11 cellular contexts compared by ENCODE assay signal in genomic region chr9:16321461-16322119, GRCh38.
A peak's percentile ranks its signal among the peaks of the same experiment; 100 is the strongest.
DNase-seq lines count a peak whose midpoint lies in the region; ATAC-seq and TF ChIP-seq lines count a peak whose summit lies in the region.
"Had no signal": no experiment of that assay in that cellular context is flagged by ENCODE, and none has a peak within 500 bp of the region (broad histone marks: within the 10 kb centered on the region; RNA-seq: fewer than 3 reads in every experiment).

No MANE protein-coding gene starts in this region.

- no peaks in the 10 kb centered on the region for H3K36me3 Mint-ChIP-seq in neural crest cell (ENCODE audit: low read depth)

- H3K4me1 Mint-ChIP-seq in neural crest cell: peaks cover 36% of the 10 kb centered on the region

- H3K9me3 Mint-ChIP-seq in neural crest cell: no peaks in the 10 kb centered on the region

- TF ChIP-seq CTCF in neural crest cell (conservative IDR thresholded peaks at IDR 0.05): no peak
- no peak for TF ChIP-seq CTCF in GM13976 (IDR thresholded peaks at IDR 0.05; ENCODE audit: borderline replicate concordance, control extremely low read depth, extremely low read depth, insufficient read depth, missing control alignments)

- no peak overlapping the region for H3K4me3 Mint-ChIP-seq in neural crest cell

- no peaks in the 10 kb centered on the region for H3K27me3 Mint-ChIP-seq in neural crest cell (ENCODE audit: low read depth)

- peak overlapping the region; percentile 1 for H3K27ac Mint-ChIP-seq in neural crest cell (ENCODE audit: unreplicated experiment)

- in situ Hi-C loops in GM13976 (cut with MboI; ENCODE audit: low sequenced_read_pairs, unreplicated experiment): no loop called here

- DNase-seq in COLO829 (ENCODE audit: low spot score) (peak; percentile 71), NCI-H226 (peak; percentile 20), neural crest cell (ENCODE audit: low read depth, low spot score) (peak; percentile 31), SHP77 (lab: John Stamatoyannopoulos, UW) (no peak), GM13976 (ENCODE audit: low spot score) (no peak)
- DNase-seq: activated T-cell treated with anti-CD3 and anti-CD28 coated beads, Interleukin-2, amount 50 U/mL, for 1 hour; NCI-H748 treated with DMSO at 0.1 percent for 48 hours; transverse colon had no signal

- peak; percentile 65 for ATAC-seq in esophagus mucosa
- ATAC-seq in HG03108 (IDR thresholded peaks at IDR 0.05; ENCODE audit: unreplicated experiment): no peak
- no peak for ATAC-seq in HG02588 (IDR thresholded peaks at IDR 0.05; ENCODE audit: unreplicated experiment)

Comparison
In these comparisons a context has a peak if more than half of its experiments do, and no peak if none do; other contexts are left out.
1. DNase-seq: peak in COLO829 (single experiment), NCI-H226 (single experiment) and neural crest cell (single experiment); none in SHP77 (0 of 2) and GM13976 (single experiment).